8 cellular contexts compared by ENCODE assay signal in the genomic region with DNA sequence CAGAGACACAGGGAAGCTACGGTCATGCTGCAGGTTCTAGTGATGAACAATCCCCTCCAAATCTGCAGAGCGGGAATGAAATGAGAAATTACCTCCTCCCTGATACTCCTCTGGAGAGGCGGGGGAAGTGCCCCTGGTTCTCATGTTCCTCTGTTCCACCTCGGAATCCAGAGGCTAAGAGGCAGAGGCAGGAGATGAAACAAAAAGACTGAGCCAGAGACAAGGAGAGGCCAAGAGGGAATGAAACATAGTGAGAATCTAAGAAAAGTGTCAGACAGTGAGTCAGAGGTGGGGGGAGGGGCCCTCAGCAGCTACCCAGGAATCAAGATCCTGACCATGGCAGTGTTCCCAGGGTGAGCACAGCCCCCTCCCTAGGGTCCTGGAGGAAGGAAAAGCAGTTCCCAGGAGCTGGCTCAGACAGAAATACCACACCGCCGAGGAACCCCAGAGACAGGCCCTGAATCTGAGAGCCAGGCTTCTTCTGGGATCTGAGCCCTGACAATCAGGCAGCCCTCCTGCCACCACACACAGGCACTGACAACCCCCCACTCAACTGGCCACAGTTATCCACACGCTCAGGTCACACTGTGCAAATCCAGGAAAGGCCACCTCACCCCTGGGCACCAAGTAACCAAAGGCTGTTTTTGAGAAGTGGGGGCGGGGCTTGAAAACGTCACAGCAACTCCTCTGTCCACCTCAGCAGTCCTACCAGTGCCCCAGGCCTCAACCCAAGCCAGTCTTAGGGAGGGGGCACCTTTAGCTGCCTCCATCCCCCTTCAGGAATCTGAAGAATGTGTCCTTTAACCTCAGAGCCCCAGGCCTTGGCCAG. TPM values are rescaled to one million over a fixed set of nuclear protein-coding genes. Genes with fewer than 3 reads are reported as not detected.
DNase-seq lines count a peak whose midpoint lies in the region; ATAC-seq and TF ChIP-seq lines count a peak whose summit lies in the region.

No MANE protein-coding gene starts in this region.

- H4K5ac ChIP-seq in H9 (ENCODE audit: insufficient read length, low read depth, low read length): no peak overlapping the region

- no peaks in the 10 kb centered on the region for H3K79me1 ChIP-seq in H9 (ENCODE audit: insufficient read depth, low read depth, low read length, poor library complexity, severe bottlenecking)

- H3K27ac ChIP-seq in A673 (ENCODE audit: low read depth, low read length, poor library complexity, severe bottlenecking) (peak overlapping the region; percentile 88), H9 (ENCODE audit: insufficient read length, low read depth, low read length) (peak overlapping the region; percentile 19), caudate nucleus (ENCODE audit: low read depth, low read length) (peak overlapping the region; percentile 97), skeletal muscle tissue (ENCODE audit: low read depth, low read length) (peak overlapping the region; percentile 99)

- peaks cover 51% of the 10 kb centered on the region for H3K4me1 ChIP-seq in A673 (ENCODE audit: insufficient read depth, low read length, poor library complexity, severe bottlenecking)
- peaks cover 22% of the 10 kb centered on the region; the same call in 1 of the 2 replicates for H3K4me1 ChIP-seq in H9 (ENCODE audit: insufficient read depth, low read length)
- H3K4me1 ChIP-seq in skeletal muscle tissue (ENCODE audit: control insufficient read depth in 3 of 3, insufficient read depth in 3 of 3, low read length in 3 of 3): peaks cover 65 to 72% (median 67%) of the 10 kb centered on the region in 3 donors

- no peak overlapping the region for H2BK5ac ChIP-seq in H9 (ENCODE audit: insufficient read length, low read length)

- peaks cover 74 to 81% of the 10 kb centered on the region in 2 experiments for H3K4me1 Mint-ChIP-seq in H9

- H4K8ac ChIP-seq in H9 (replicated peaks; ENCODE audit: insufficient read length, low read depth, low read length): no peak overlapping the region

- peaks cover 5% of the 10 kb centered on the region; the same call in 1 of the 2 replicates for H3K79me2 ChIP-seq in H9 (ENCODE audit: insufficient read depth, low read length)

- no peak overlapping the region for H2BK15ac ChIP-seq in H9 (ENCODE audit: low read depth, low read length)

- H3K18ac ChIP-seq in H9 (ENCODE audit: insufficient read length, low read depth, low read length): peak overlapping the region; percentile 66

- H3K4me3 ChIP-seq in A673 (ENCODE audit: low read depth, low read length, poor library complexity, severe bottlenecking) (peak overlapping the region; percentile 72), skeletal muscle tissue (ENCODE audit: low read length in 3 of 3) (peak overlapping the region; percentile 88 to 93 (median 88))

- H3K36me3 ChIP-seq in A673 (ENCODE audit: insufficient read depth, low read length, poor library complexity, severe bottlenecking) (no peaks in the 10 kb centered on the region), skeletal muscle tissue (ENCODE audit: control insufficient read depth in 3 of 3, insufficient read depth in 3 of 3, low read length in 3 of 3) (peaks cover 6 to 7% (median 7%) of the 10 kb centered on the region in 3 donors)

- no peak overlapping the region for H2AFZ ChIP-seq in H9 (ENCODE audit: low read length)

- H2BK120ac ChIP-seq in H9 (ENCODE audit: low read depth, low read length, poor library complexity, severe bottlenecking): peak overlapping the region; percentile 6

- peaks cover under 1 to 14% (median 11%) of the 10 kb centered on the region in 3 experiments; a peak in 6 of 7 replicates for H3K36me3 Mint-ChIP-seq in H9 (ENCODE audit: insufficient read depth in 1 of 3, low read depth in 3 of 3)

- no peak overlapping the region for H2BK12ac ChIP-seq in H9 (ENCODE audit: insufficient read length, low read depth, low read length)

- H3K9me3 Mint-ChIP-seq in H9: no peaks in the 10 kb centered on the region; a peak in 2 of 5 replicates

- H4K91ac ChIP-seq in H9 (ENCODE audit: insufficient read length, low read depth, low read length): no peak overlapping the region

- H3K4me2 ChIP-seq in H9 (ENCODE audit: insufficient read depth, insufficient read length, low read length): peak overlapping the region; percentile 64

- no peaks in the 10 kb centered on the region for H4K20me1 ChIP-seq in H9 (ENCODE audit: control insufficient read depth, insufficient read depth, insufficient read length)

- no peak overlapping the region for H2AK5ac ChIP-seq in H9 (ENCODE audit: insufficient read length, low read length)

- POLR2A ChIA-PET in A673 (lab: Charles Lee; ENCODE audit: low non-redundant PET): no interaction called here

- H3T11ph ChIP-seq in H9 (ENCODE audit: low read length): no peak overlapping the region

- H3K9me3 ChIP-seq in A673 (ENCODE audit: low read depth, low read length, poor library complexity, severe bottlenecking) (no peaks in the 10 kb centered on the region), H9 (ENCODE audit: control insufficient read depth, low read depth, low read length) (no peaks in the 10 kb centered on the region), skeletal muscle tissue (ENCODE audit: control insufficient read depth in 3 of 3, low read length in 3 of 3) (no peaks in the 10 kb centered on the region)

- no peak overlapping the region for H3K9ac ChIP-seq in H9 (ENCODE audit: extremely low read depth, insufficient read length, low read length)
- H3K9ac ChIP-seq in skeletal muscle tissue (ENCODE audit: low read depth in 1 of 3, low read length in 3 of 3): peak overlapping the region; percentile 98 to 99 (median 99)

- no peak overlapping the region for H3K14ac ChIP-seq in H9 (ENCODE audit: insufficient read depth, low read length)

- peak overlapping the region; percentile 89 to 96 (median 92) for H3K27ac Mint-ChIP-seq in H9

- intact Hi-C loops in A673 (cut with micrococcal nuclease; ENCODE audit: unreplicated experiment): no loop called here

- TF ChIP-seq CTCF in A673 (conservative IDR thresholded peaks at IDR 0.05; ENCODE audit: low read depth, low read length) (no peak), H9 (conservative IDR thresholded peaks at IDR 0.05) (0 out of 3 replicates have a peak, but pooled peaks have one; percentile 6)

- WGBS in H9 (ENCODE audit: extremely low coverage, insufficient read length, low lambda C conversion rate): no CpG with 5 or more reads among the region's 9 CpGs

- H2BK20ac ChIP-seq in H9 (ENCODE audit: low read depth, low read length, poor library complexity, severe bottlenecking): no peak overlapping the region

- peaks cover 12% of the 10 kb centered on the region for H3K23me2 ChIP-seq in H9 (ENCODE audit: insufficient read length, low read depth, low read length, poor library complexity, severe bottlenecking)

- no peak overlapping the region for H3K4ac ChIP-seq in H9 (ENCODE audit: low read depth, low read length)

- peak overlapping the region; percentile 65 to 80 for H3K4me3 Mint-ChIP-seq in H9

- DNase-seq in A673 (ENCODE audit: low spot score) (peak; percentile 79), H9 (peak; percentile 72), T-helper 9 cell (peak; percentile 58), caudate nucleus (lab: John Stamatoyannopoulos, UW) (peak in 42 of 61 donors; percentile 7 to 88 (median 50)), inferior parietal cortex (ENCODE audit: extremely low spot score) (peak; percentile 48), HuH-7.5 (ENCODE audit: low spot score) (no peak)

- peaks cover 2% of the 10 kb centered on the region for H3K27me3 Mint-ChIP-seq in H9 (ENCODE audit: low read depth)

- ATAC-seq in GM18511 (IDR thresholded peaks at IDR 0.05; ENCODE audit: unreplicated experiment): no peak

- CTCF ChIA-PET in A673 (lab: Charles Lee): interaction anchor here (1.0 kb wide), 2 partner anchors 25 to 27 kb away, joined by 3 to 4 read pairs; no protein-coding TSS in a partner anchor

- H3K27me3 ChIP-seq in A673 (replicated peaks; ENCODE audit: insufficient read depth, low read depth, low read length, poor library complexity) (no peaks in the 10 kb centered on the region), H9 (ENCODE audit: insufficient read depth, low read length) (no peaks in the 10 kb centered on the region), skeletal muscle tissue (ENCODE audit: control insufficient read depth in 3 of 3, insufficient read depth in 3 of 3, low read length in 3 of 3) (no peaks in the 10 kb centered on the region)

- H3K56ac ChIP-seq in H9 (ENCODE audit: insufficient read length, low read depth, low read length): no peak overlapping the region

- H3K23ac ChIP-seq in H9 (ENCODE audit: insufficient read length, low read depth, low read length): no peak overlapping the region

- no TSS peak for BruUV-seq in A673 (replicated peaks; lab: Mats Ljungman, UMichigan)

RNA-seq across cellular contexts. Expression of gene CSRNP1, which starts 2.4 kb away (rescaled TPM):
- total RNA-seq in A673 (2021): 7.1 and 9.7 TPM in 2 replicates
- 8.2 and 8.5 TPM in 2 replicates for total RNA-seq in H9 (2021)
- 8.9 TPM for total RNA-seq in skeletal muscle tissue

RNA-seq across cellular contexts. Expression of gene XIRP1, which starts 41.4 kb away (rescaled TPM):
- total RNA-seq in A673 (2021) (not detected in 2 replicates), H9 (2021) (not detected in 2 replicates), skeletal muscle tissue (30.8 TPM)

RNA-seq across cellular contexts. Expression of gene TTC21A, which starts 43.5 kb away (rescaled TPM):
- total RNA-seq in A673 (2021) (1.4 and 2.1 TPM in 2 replicates), H9 (2021) (1.7 and 2.3 TPM in 2 replicates), skeletal muscle tissue (1.0 TPM)

RNA-seq across cellular contexts. Expression of gene GORASP1, which starts 43.6 kb away (rescaled TPM):
- total RNA-seq in A673 (2021): 24.3 and 29.2 TPM in 2 replicates
- 36.1 and 37.4 TPM in 2 replicates for total RNA-seq in H9 (2021)
- total RNA-seq in skeletal muscle tissue: 11.5 TPM

Comparison
In these comparisons a context has a peak if more than half of its experiments do, and no peak if none do; other contexts are left out.
1. H3K27ac ChIP-seq: peak in every context shown above with its lines; median percentile 99 in skeletal muscle tissue; 97 in caudate nucleus; 88 in A673; 19 in H9.
2. RNA of gene XIRP1, which starts 41.4 kb away (total RNA-seq): 30.8 TPM in skeletal muscle tissue (single experiment); not detected in A673 and not detected in H9; every median in the first group is over 10 times any median in the second.